Comparison of ENCODE assay signal across 25 cellular contexts in the genomic region with DNA sequence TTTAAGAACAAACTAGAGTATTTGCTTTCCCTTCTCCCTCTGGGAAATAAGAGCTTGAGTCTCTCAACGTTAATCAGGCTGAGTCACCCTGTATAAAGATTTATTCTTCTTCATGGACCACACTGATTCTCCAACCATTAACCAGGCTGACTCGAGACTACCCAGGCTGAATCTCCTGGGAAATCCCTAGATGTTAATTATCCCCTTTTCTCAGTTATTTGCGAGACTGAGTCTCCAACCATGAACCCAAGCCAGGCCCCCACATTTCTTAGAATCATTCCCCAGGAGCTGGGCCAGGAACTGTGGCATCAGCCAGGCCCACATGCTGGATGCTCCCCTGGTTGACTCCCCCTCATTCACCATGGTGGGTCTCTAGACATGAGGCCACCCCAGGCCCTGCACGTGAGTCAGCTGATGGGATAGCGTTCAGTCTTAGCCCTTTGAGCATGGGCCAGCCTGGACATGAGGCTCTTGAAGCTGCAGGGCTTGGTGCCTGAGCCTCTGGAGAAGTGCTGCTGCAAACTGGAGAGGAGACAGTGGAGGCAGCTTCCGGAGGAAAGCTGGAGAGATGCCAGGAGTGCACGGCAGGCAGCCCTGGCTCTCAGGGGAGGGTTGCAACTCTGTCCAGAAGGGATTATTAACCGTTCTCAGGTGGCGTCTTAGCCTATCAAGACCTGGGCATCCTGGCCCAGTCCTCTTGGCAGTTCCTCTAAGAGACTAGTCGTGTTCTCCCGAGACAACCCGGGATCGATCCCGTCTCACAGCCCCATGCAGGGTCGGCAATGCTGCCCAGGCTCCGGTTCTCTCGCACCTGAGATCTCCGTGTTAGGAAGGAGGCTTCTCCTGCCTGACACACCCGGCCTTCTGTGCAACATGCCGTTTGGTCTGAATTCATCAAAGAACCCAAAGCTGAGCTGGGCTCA.
A peak's percentile ranks its signal among the peaks of the same experiment; 100 is the strongest.
DNase-seq lines count a peak whose midpoint lies in the region; ATAC-seq and TF ChIP-seq lines count a peak whose summit lies in the region.
"Had no signal": no experiment of that assay in that cellular context is flagged by ENCODE, and none has a peak within 500 bp of the region (broad histone marks: within the 10 kb centered on the region; RNA-seq: fewer than 3 reads in every experiment).

No MANE protein-coding gene starts in this region.

- TF ChIP-seq EP300 in sigmoid colon (IDR thresholded peaks at IDR 0.05): no peak

- H3K4ac ChIP-seq in H9 (ENCODE audit: low read depth, low read length): no peak overlapping the region

- H3K36me3 Mint-ChIP-seq in H9 (ENCODE audit: insufficient read depth in 1 of 3, low read depth in 3 of 3): no peaks in the 10 kb centered on the region; a peak in 2 of 7 replicates
- H3K36me3 Mint-ChIP-seq: activated naive CD8-positive, alpha-beta T cell; immature natural killer cell had no signal

- H2BK20ac ChIP-seq in H9 (ENCODE audit: low read depth, low read length, poor library complexity, severe bottlenecking): no peak overlapping the region

- H3K9me3 ChIP-seq in H9 (ENCODE audit: control insufficient read depth, low read depth, low read length): no peaks in the 10 kb centered on the region
- no peaks in the 10 kb centered on the region for H3K9me3 ChIP-seq in colonic mucosa
- no peaks in the 10 kb centered on the region for H3K9me3 ChIP-seq in sigmoid colon
- H3K9me3 ChIP-seq in MG63: no peaks in the 10 kb centered on the region
- H3K9me3 ChIP-seq: Peyer's patch had no signal

- no peak for ATAC-seq in GM21529 (IDR thresholded peaks at IDR 0.05; ENCODE audit: unreplicated experiment)
- ATAC-seq: activated T-helper 17 cell treated with anti-CD3 and anti-CD28 coated beads, Interleukin-2, amount 50 U/mL, for 72 hours had no signal

- H3K23ac ChIP-seq in H9 (ENCODE audit: insufficient read length, low read depth, low read length): no peak overlapping the region

- intact Hi-C loops in colonic mucosa (cut with DNase I) (no loop called here), sigmoid colon (cut with DNase I) (no loop called here)

- no peak overlapping the region for H2BK12ac ChIP-seq in H9 (ENCODE audit: insufficient read length, low read depth, low read length)

- H3K4me3 Mint-ChIP-seq in H9: no peak overlapping the region
- H3K4me3 Mint-ChIP-seq: activated B cell treated with CpG ODN at 0.5 μM for 24 hours; activated naive CD8-positive, alpha-beta T cell; activated T-helper 17 cell treated with anti-CD3 and anti-CD28 coated beads, Interleukin-2, amount 50 U/mL, for 72 hours; immature natural killer cell had no signal

- H4K8ac ChIP-seq in H9 (replicated peaks; ENCODE audit: insufficient read length, low read depth, low read length): no peak overlapping the region

- DNase-seq in DMS 273 (lab: John Stamatoyannopoulos, UW; ENCODE audit: unreplicated experiment) (peak; percentile 35), DMS 273 treated with DMSO at 0.1 percent for 48 hours (lab: John Stamatoyannopoulos, UW) (no peak), H9 (no peak), colonic mucosa (peak; percentile 24), sigmoid colon (peak; percentile 74), SHP77 treated with DMSO at 0.1 percent for 48 hours (lab: John Stamatoyannopoulos, UW) (no peak), MG63 (no peak)
- DNase-seq: activated B cell treated with CpG ODN at 0.5 μM for 24 hours; activated CD4-positive, alpha-beta T cell treated with anti-CD3 and anti-CD28 coated beads, Interleukin-2, amount 50 U/mL, for 4 hours; activated CD8-positive, alpha-beta memory T cell treated with anti-CD3 and anti-CD28 coated beads, Interleukin-2, amount 50 U/mL, for 4 hours; cerebellar nuclear complex; effector CD8-positive, alpha-beta T cell; foreskin melanocyte; GOT3; immature natural killer cell; NCI-H187; NCI-H446 treated with DMSO at 0.1 percent for 48 hours; stimulated activated CD4-positive, alpha-beta T cell treated with anti-CD3 and anti-CD28 coated beads, Interleukin-4, amount 100 ng/mL, for 1 hour had no signal

- H3K9me3 Mint-ChIP-seq in H9: peaks cover 9 to 16% of the 10 kb centered on the region in 2 experiments; a peak in 3 of 5 replicates
- H3K9me3 Mint-ChIP-seq: activated B cell treated with CpG ODN at 0.5 μM for 24 hours; activated T-helper 17 cell treated with anti-CD3 and anti-CD28 coated beads, Interleukin-2, amount 50 U/mL, for 72 hours; immature natural killer cell had no signal

- no peaks in the 10 kb centered on the region for H4K20me1 ChIP-seq in H9 (ENCODE audit: control insufficient read depth, insufficient read depth, insufficient read length)

- H2BK15ac ChIP-seq in H9 (ENCODE audit: low read depth, low read length): no peak overlapping the region

- H3K27me3 ChIP-seq in H9 (ENCODE audit: insufficient read depth, low read length): no peaks in the 10 kb centered on the region
- no peaks in the 10 kb centered on the region for H3K27me3 ChIP-seq in colonic mucosa
- H3K27me3 ChIP-seq in sigmoid colon: peaks cover 0 to 14% (median 11%) of the 10 kb centered on the region in 3 donors
- peaks cover 3% of the 10 kb centered on the region; the same call in 1 of the 2 replicates for H3K27me3 ChIP-seq in MG63
- H3K27me3 ChIP-seq: hepatocyte, Peyer's patch had no signal

- H4K5ac ChIP-seq in H9 (ENCODE audit: insufficient read length, low read depth, low read length): no peak overlapping the region

- no peak overlapping the region for H3T11ph ChIP-seq in H9 (ENCODE audit: low read length)

- no peaks in the 10 kb centered on the region for H3K79me2 ChIP-seq in H9 (ENCODE audit: insufficient read depth, low read length)
- H3K79me2 ChIP-seq: hepatocyte had no signal

- TF ChIP-seq CTCF in H9 (conservative IDR thresholded peaks at IDR 0.05): no peak
- no peak for TF ChIP-seq CTCF in colonic mucosa (IDR thresholded peaks at IDR 0.05)
- TF ChIP-seq CTCF in sigmoid colon (IDR thresholded peaks at IDR 0.05): no peak

- no peak for TF ChIP-seq POLR2A in sigmoid colon (IDR thresholded peaks at IDR 0.05)

- no peak overlapping the region for H2AFZ ChIP-seq in H9 (ENCODE audit: low read length)
- H2AFZ ChIP-seq: hepatocyte had no signal

- no peak overlapping the region for H2BK5ac ChIP-seq in H9 (ENCODE audit: insufficient read length, low read length)

- H3K9ac ChIP-seq in H9 (ENCODE audit: extremely low read depth, insufficient read length, low read length) (no peak overlapping the region), colonic mucosa (ENCODE audit: low read depth in 2 of 2, low read length in 2 of 2) (no peak overlapping the region)

- H3K36me3 ChIP-seq in colonic mucosa (no peaks in the 10 kb centered on the region), sigmoid colon (no peaks in the 10 kb centered on the region), MG63 (no peaks in the 10 kb centered on the region)
- H3K36me3 ChIP-seq: Peyer's patch had no signal

- no peaks in the 10 kb centered on the region for H3K4me1 ChIP-seq in H9 (ENCODE audit: insufficient read depth, low read length)
- H3K4me1 ChIP-seq in colonic mucosa: no peaks in the 10 kb centered on the region
- H3K4me1 ChIP-seq in sigmoid colon: no peaks in the 10 kb centered on the region
- H3K4me1 ChIP-seq: Peyer's patch had no signal

- no peak overlapping the region for H3K27ac ChIP-seq in H9 (ENCODE audit: insufficient read length, low read depth, low read length)
- H3K27ac ChIP-seq in colonic mucosa: no peak overlapping the region
- no peak overlapping the region for H3K27ac ChIP-seq in sigmoid colon
- H3K27ac ChIP-seq: 22Rv1, hepatocyte, Peyer's patch had no signal

- H3K4me3 ChIP-seq in colonic mucosa (no peak overlapping the region), sigmoid colon (no peak overlapping the region), MG63 (no peak overlapping the region)
- H3K4me3 ChIP-seq: hepatocyte, lung, Peyer's patch had no signal

- no peak overlapping the region for H2BK120ac ChIP-seq in H9 (ENCODE audit: low read depth, low read length, poor library complexity, severe bottlenecking)

- H3K14ac ChIP-seq in H9 (ENCODE audit: insufficient read depth, low read length): peak overlapping the region; percentile 62; the same call in 1 of the 2 replicates

- H3K79me1 ChIP-seq in H9 (ENCODE audit: insufficient read depth, low read depth, low read length, poor library complexity, severe bottlenecking): no peaks in the 10 kb centered on the region

- no peaks in the 10 kb centered on the region for H3K23me2 ChIP-seq in H9 (ENCODE audit: insufficient read length, low read depth, low read length, poor library complexity, severe bottlenecking)

- no peak overlapping the region for H2AK5ac ChIP-seq in H9 (ENCODE audit: insufficient read length, low read length)

- H3K27ac Mint-ChIP-seq in H9: no peak overlapping the region
- H3K27ac Mint-ChIP-seq: activated B cell treated with CpG ODN at 0.5 μM for 24 hours; activated naive CD8-positive, alpha-beta T cell; activated T-helper 17 cell treated with anti-CD3 and anti-CD28 coated beads, Interleukin-2, amount 50 U/mL, for 72 hours; immature natural killer cell had no signal

- H4K91ac ChIP-seq in H9 (ENCODE audit: insufficient read length, low read depth, low read length): no peak overlapping the region

- H3K27me3 Mint-ChIP-seq in H9 (ENCODE audit: low read depth): peaks cover 34% of the 10 kb centered on the region
- H3K27me3 Mint-ChIP-seq: activated naive CD8-positive, alpha-beta T cell had no signal

- no peak overlapping the region for H3K56ac ChIP-seq in H9 (ENCODE audit: insufficient read length, low read depth, low read length)

- H3K4me1 Mint-ChIP-seq in H9: peaks cover 4% of the 10 kb centered on the region in 2 experiments; a peak in 2 of 4 replicates
- H3K4me1 Mint-ChIP-seq: activated B cell treated with CpG ODN at 0.5 μM for 24 hours; activated T-helper 17 cell treated with anti-CD3 and anti-CD28 coated beads, Interleukin-2, amount 50 U/mL, for 72 hours; immature natural killer cell had no signal

- H3K18ac ChIP-seq in H9 (ENCODE audit: insufficient read length, low read depth, low read length): no peak overlapping the region

- WGBS in H9 (ENCODE audit: extremely low coverage, insufficient read length, low lambda C conversion rate): no CpG with 5 or more reads among the region's 20 CpGs
- 78 to 80% methylated on average over 20 of the region's 20 CpGs for WGBS in sigmoid colon, 2 donors

- H3K4me2 ChIP-seq in H9 (ENCODE audit: insufficient read depth, insufficient read length, low read length): no peak overlapping the region
- H3K4me2 ChIP-seq: hepatocyte had no signal

Comparison
In these comparisons a context has a peak if more than half of its experiments do, and no peak if none do; other contexts are left out.
1. DNase-seq: peak in DMS 273 (single experiment), colonic mucosa (single experiment) and sigmoid colon (single experiment); none in DMS 273 treated with DMSO at 0.1 percent for 48 hours (single experiment), H9 (single experiment), SHP77 treated with DMSO at 0.1 percent for 48 hours (single experiment) and MG63 (single experiment).